12 cellular contexts compared by ENCODE assay signal in the genomic region with DNA sequence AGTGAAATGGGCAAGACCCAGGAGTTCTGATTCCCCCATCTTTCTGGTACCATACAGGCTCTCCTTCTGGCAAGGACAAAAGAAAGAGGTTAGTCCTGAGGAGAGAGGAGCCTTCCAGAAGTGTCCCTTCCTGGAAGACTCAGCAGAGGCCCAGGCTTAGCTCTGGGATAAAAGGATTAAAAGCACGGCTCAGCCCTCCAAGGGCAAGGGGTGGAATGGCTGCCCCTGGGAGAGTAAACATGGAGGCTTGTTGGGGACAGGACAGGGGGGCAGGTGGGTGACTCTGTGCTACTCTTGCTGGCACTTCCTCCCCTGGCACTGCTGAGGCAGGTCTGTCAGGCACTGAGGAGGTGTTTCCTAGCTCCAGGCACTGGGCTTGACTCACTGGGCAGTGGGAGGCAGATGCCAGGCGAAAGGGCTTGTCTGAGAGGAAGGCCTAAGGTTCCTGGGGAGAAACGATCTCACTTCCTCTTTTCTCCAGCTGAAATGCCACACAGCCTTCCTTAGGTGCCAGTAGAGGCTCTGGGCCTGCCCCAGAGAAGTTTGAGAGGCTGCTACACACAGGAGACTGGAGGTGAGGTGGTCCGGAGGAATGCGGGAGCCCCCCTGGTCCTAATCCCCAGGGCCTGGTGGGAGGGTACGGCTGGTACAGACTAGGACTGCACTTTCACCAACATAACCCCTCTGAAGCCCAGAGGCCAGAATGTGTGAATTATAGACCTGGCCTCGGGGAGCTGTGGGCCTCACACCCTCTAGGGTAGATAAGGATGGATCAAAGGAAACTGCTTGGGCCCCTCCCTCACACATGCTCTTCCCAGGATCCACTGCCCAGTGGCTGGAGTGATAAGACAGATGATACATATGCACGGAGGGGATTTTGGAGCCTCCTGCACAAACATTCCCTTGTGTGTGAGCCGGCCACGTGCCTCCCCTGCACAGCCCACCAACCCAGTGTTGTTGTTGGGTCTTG.
DNase-seq lines count a peak whose midpoint lies in the region; ATAC-seq and TF ChIP-seq lines count a peak whose summit lies in the region.
"Had no signal": no experiment of that assay in that cellular context is flagged by ENCODE, and none has a peak within 500 bp of the region (broad histone marks: within the 10 kb centered on the region; RNA-seq: fewer than 3 reads in every experiment).

No MANE protein-coding gene starts in this region.

- intact Hi-C loops in Panc1 (cut with micrococcal nuclease; ENCODE audit: unreplicated experiment) = no loop called here

- H3K4me1 Mint-ChIP-seq in endodermal cell = peaks cover 79% of the 10 kb centered on the region
- H3K4me1 Mint-ChIP-seq in T-helper 2 cell treated with Interferon-gamma antibody and Interleukin-4, amounts not matched to agents 5 μg/mL and 100 μg/mL, for 36 hours (ENCODE audit: low read depth) = no peaks in the 10 kb centered on the region

- H4K20me1 ChIP-seq in osteoblast (ENCODE audit: insufficient read depth, low read length) = no peaks in the 10 kb centered on the region

- ATAC-seq in Panc1 (peak; percentile 39), GM18861 (IDR thresholded peaks at IDR 0.05; ENCODE audit: unreplicated experiment) (no peak), HG02588 (IDR thresholded peaks at IDR 0.05; ENCODE audit: unreplicated experiment) (no peak)

- TF ChIP-seq CTCF in Panc1 (IDR thresholded peaks at IDR 0.05) (no peak), endodermal cell (conservative IDR thresholded peaks at IDR 0.05) (no peak), osteoblast (IDR thresholded peaks at IDR 0.05; ENCODE audit: extremely low read depth, low read depth, low read length) (no peak), GM13977 (IDR thresholded peaks at IDR 0.05; ENCODE audit: extremely low read depth, insufficient read depth, missing control alignments) (no peak)

- H3K36me3 ChIP-seq in HUES6 (ENCODE audit: control insufficient read depth, insufficient read depth, low read length) = no peaks in the 10 kb centered on the region
- no peaks in the 10 kb centered on the region for H3K36me3 ChIP-seq in Panc1 (ENCODE audit: control insufficient read depth, insufficient read depth, low read length)
- no peaks in the 10 kb centered on the region for H3K36me3 ChIP-seq in endodermal cell (ENCODE audit: control insufficient read depth, insufficient read depth, low read length)
- no peaks in the 10 kb centered on the region for H3K36me3 ChIP-seq in osteoblast (ENCODE audit: insufficient read depth, low read length)
- H3K36me3 ChIP-seq: adrenal gland had no signal

- H3K27ac ChIP-seq in HUES6 (ENCODE audit: low read depth, low read length) = peak overlapping the region; percentile 43; the same call in 1 of the 2 replicates
- H3K27ac ChIP-seq in Panc1 (ENCODE audit: low read length) = no peak overlapping the region
- H3K27ac ChIP-seq in endodermal cell (ENCODE audit: low read depth, low read length) = peak overlapping the region; percentile 58
- no peak overlapping the region for H3K27ac ChIP-seq in osteoblast (ENCODE audit: low read depth, low read length)

- H3K4me3 ChIP-seq in HUES6 (ENCODE audit: low read depth, low read length) = no peak overlapping the region
- no peak overlapping the region for H3K4me3 ChIP-seq in Panc1 (ENCODE audit: low read depth in 2 of 2, low read length in 2 of 2)
- peak overlapping the region; percentile 62 for H3K4me3 ChIP-seq in endodermal cell (ENCODE audit: low read length)
- no peak overlapping the region for H3K4me3 ChIP-seq in osteoblast (ENCODE audit: insufficient read depth, low read length)
- H3K4me3 ChIP-seq: adrenal gland had no signal

- WGBS in endodermal cell (ENCODE audit: insufficient coverage in 1 of 2, insufficient read length in 1 of 2), 2 experiments = 52 to 75% methylated on average over 5 to 10 of the region's 10 CpGs

- peak overlapping the region; percentile 71 for H3K9ac ChIP-seq in HUES6 (ENCODE audit: low read length)
- H3K9ac ChIP-seq in endodermal cell (ENCODE audit: extremely low read depth, low read length, poor library complexity, severe bottlenecking) = peak overlapping the region; percentile 65

- BruUV-seq in Panc1 (replicated peaks; lab: Mats Ljungman, UMichigan) = no TSS peak

- DNase-seq in Panc1 (ENCODE audit: low read depth, low spot score) (no peak), endodermal cell (peak; percentile 74), osteoblast (ENCODE audit: insufficient read length, low spot score, missing footprints) (no peak), GM13977 (ENCODE audit: low spot score) (no peak)
- DNase-seq in T-helper 2 cell treated with Interferon-gamma antibody and Interleukin-4, amounts not matched to agents 5 μg/mL and 100 μg/mL, for 36 hours (ENCODE audit: low spot score) = no peak
- DNase-seq: adrenal gland; NCI-H2029 treated with DMSO at 0.1 percent for 48 hours; nucleus accumbens; stimulated activated CD4-positive, alpha-beta T cell treated with anti-CD3 and anti-CD28 coated beads, Interleukin-2, amount 100 ng/mL, for 48 hours had no signal

- no peaks in the 10 kb centered on the region for H3K9me3 Mint-ChIP-seq in endodermal cell
- no peaks in the 10 kb centered on the region for H3K9me3 Mint-ChIP-seq in T-helper 2 cell treated with Interferon-gamma antibody and Interleukin-4, amounts not matched to agents 5 μg/mL and 100 μg/mL, for 36 hours

- POLR2A ChIA-PET in Panc1 (lab: Charles Lee) = no interaction called here

- H3K9me3 ChIP-seq in HUES6 (ENCODE audit: control insufficient read depth, insufficient read depth, low read depth, low read length) (no peaks in the 10 kb centered on the region), Panc1 (ENCODE audit: control insufficient read depth, insufficient read depth, low read depth, low read length) (no peaks in the 10 kb centered on the region), endodermal cell (ENCODE audit: control insufficient read depth, low read length) (no peaks in the 10 kb centered on the region), osteoblast (ENCODE audit: low read depth, low read length) (no peaks in the 10 kb centered on the region)
- H3K9me3 ChIP-seq: adrenal gland had no signal

- H3K27me3 Mint-ChIP-seq in endodermal cell (ENCODE audit: insufficient read depth) = peaks cover 6% of the 10 kb centered on the region
- H3K27me3 Mint-ChIP-seq in T-helper 2 cell treated with Interferon-gamma antibody and Interleukin-4, amounts not matched to agents 5 μg/mL and 100 μg/mL, for 36 hours (ENCODE audit: low read depth) = peaks cover 2% of the 10 kb centered on the region

- no peaks in the 10 kb centered on the region for H3K36me3 Mint-ChIP-seq in endodermal cell (ENCODE audit: low read depth)
- no peaks in the 10 kb centered on the region for H3K36me3 Mint-ChIP-seq in T-helper 2 cell treated with Interferon-gamma antibody and Interleukin-4, amounts not matched to agents 5 μg/mL and 100 μg/mL, for 36 hours (ENCODE audit: low read depth)

- H3K27ac Mint-ChIP-seq in endodermal cell = peak overlapping the region; percentile 88
- no peak overlapping the region for H3K27ac Mint-ChIP-seq in T-helper 2 cell treated with Interferon-gamma antibody and Interleukin-4, amounts not matched to agents 5 μg/mL and 100 μg/mL, for 36 hours

- H3K4me1 ChIP-seq in HUES6 (ENCODE audit: control insufficient read depth, insufficient read depth, low read length) = peaks cover 56% of the 10 kb centered on the region
- no peaks in the 10 kb centered on the region for H3K4me1 ChIP-seq in Panc1 (ENCODE audit: control insufficient read depth, insufficient read depth, low read length)
- H3K4me1 ChIP-seq in endodermal cell (ENCODE audit: control insufficient read depth, insufficient read depth, low read length) = peaks cover 41% of the 10 kb centered on the region
- H3K4me1 ChIP-seq in osteoblast (ENCODE audit: insufficient read depth, low read length) = no peaks in the 10 kb centered on the region
- H3K4me1 ChIP-seq: adrenal gland had no signal

- H3K27me3 ChIP-seq in HUES6 (ENCODE audit: control insufficient read depth, insufficient read depth, low read length) = no peaks in the 10 kb centered on the region
- H3K27me3 ChIP-seq in Panc1 (ENCODE audit: control insufficient read depth, insufficient read depth, low read length) = no peaks in the 10 kb centered on the region
- H3K27me3 ChIP-seq in endodermal cell (ENCODE audit: control insufficient read depth, insufficient read depth, low read length, poor library complexity, severe bottlenecking) = no peaks in the 10 kb centered on the region
- no peaks in the 10 kb centered on the region for H3K27me3 ChIP-seq in osteoblast (ENCODE audit: insufficient read depth, low read length)
- H3K27me3 ChIP-seq: adrenal gland had no signal

- CTCF ChIA-PET in Panc1 (lab: Charles Lee) = no interaction called here

- in situ Hi-C loops in Panc1 (cut with HindIII; ENCODE audit: low pct_unique_long_range_greater_than_20kb, low sequenced_read_pairs) (no loop called here), GM13977 (cut with MboI; ENCODE audit: low pct_unique_long_range_greater_than_20kb, low sequenced_read_pairs, unreplicated experiment) (no loop called here)

- H2AFZ ChIP-seq in osteoblast (ENCODE audit: low read length) = peak overlapping the region; percentile 70

- no peak overlapping the region for H3K4me3 Mint-ChIP-seq in endodermal cell
- H3K4me3 Mint-ChIP-seq in T-helper 2 cell treated with Interferon-gamma antibody and Interleukin-4, amounts not matched to agents 5 μg/mL and 100 μg/mL, for 36 hours = no peak overlapping the region

- H3K79me2 ChIP-seq in osteoblast (ENCODE audit: insufficient read depth, low read length) = no peaks in the 10 kb centered on the region

- H3K4me2 ChIP-seq in osteoblast (ENCODE audit: insufficient read depth, low read length) = no peak overlapping the region

Comparison
In these comparisons a context has a peak if more than half of its experiments do, and no peak if none do; other contexts are left out.
1. H3K27ac ChIP-seq: peak in HUES6 (single experiment) and endodermal cell (single experiment); none in Panc1 (single experiment) and osteoblast (single experiment).